Comparison of ENCODE assay signal across 1 cellular context in the genomic region with DNA sequence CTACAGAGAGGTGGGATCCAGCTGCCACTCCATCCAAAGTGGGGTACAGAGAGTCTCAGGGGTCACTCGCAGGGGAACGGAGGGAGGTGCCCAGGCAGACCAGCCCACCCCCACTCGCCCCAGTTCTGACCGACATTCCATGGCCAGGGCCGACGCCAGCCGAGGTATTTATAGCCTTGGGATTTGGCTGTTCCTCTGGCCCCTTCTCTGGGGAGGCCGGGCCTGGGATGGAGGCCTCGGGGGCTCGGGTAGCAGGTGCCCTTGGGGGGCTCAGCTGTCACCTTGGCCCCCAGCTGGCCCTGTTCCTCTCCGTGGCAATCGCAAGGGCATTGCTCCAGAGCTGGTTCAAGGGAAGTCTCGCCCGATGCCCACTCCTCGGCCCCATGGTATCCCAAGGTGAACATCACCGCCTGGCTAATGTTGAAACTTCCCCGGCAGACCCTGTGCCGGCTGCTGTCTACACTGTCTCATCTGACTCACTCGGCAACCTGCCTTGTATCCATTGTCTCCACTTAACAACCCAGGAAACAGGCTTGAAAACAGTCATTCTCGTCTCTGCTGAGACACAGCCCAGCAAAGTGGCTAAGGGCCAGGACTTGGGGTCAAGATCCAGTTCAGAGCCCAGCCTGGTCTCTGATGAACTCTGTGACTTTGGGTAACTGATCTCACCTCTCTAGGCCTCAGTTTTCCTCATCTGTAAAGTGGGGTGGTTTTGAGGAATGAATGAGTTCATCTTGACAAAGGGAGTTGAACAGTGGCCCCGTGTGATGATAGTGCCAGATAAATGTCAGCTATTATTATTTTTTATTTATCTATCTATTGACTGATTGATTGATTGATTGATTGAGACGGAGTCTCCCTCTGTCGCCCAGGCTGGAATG.
TF ChIP-seq lines count a peak whose summit lies in the region.

No MANE protein-coding gene starts in this region.

TF ChIP-seq in HepG2, 621 proteins besides CTCF, POLR2A, EP300 and RAD21:
- TF ChIP-seq ZMYM3 (CRISPR knock-in tag; IDR thresholded peaks at IDR 0.05) (0 out of 2 replicates have a peak, but pooled peaks have one; percentile 36), ZNF292 (CRISPR knock-in tag; IDR thresholded peaks at IDR 0.05; ENCODE audit: borderline replicate concordance, low read depth) (no peak), RBFOX2 (IDR thresholded peaks at IDR 0.05; ENCODE audit: low read depth, low read length) (0 out of 2 replicates have a peak, but pooled peaks have one; percentile 26), ZNF737 (CRISPR knock-in tag; IDR thresholded peaks at IDR 0.05; ENCODE audit: borderline replicate concordance) (no peak), ZNF629 (CRISPR knock-in tag; conservative IDR thresholded peaks at IDR 0.05) (peak; percentile 91), AGO2 (optimal IDR thresholded peaks at IDR 0.05; ENCODE audit: low read depth, low read length) (peak; percentile 17), RXRB (CRISPR knock-in tag; IDR thresholded peaks at IDR 0.05; ENCODE audit: borderline replicate concordance) (no peak), ZNF235 (CRISPR knock-in tag; IDR thresholded peaks at IDR 0.05; ENCODE audit: borderline replicate concordance) (no peak), NR2F1 (CRISPR knock-in tag; IDR thresholded peaks at IDR 0.05) (no peak), POLR2G (IDR thresholded peaks at IDR 0.05; ENCODE audit: low read depth, low read length) (no peak), ZNF484 (CRISPR knock-in tag; IDR thresholded peaks at IDR 0.05; ENCODE audit: borderline replicate concordance, low read depth) (no peak), SIX4 (CRISPR knock-in tag; IDR thresholded peaks at IDR 0.05) (no peak), NFE2L1 (CRISPR knock-in tag; IDR thresholded peaks at IDR 0.05; ENCODE audit: borderline replicate concordance) (no peak), HCFC1 (IDR thresholded peaks at IDR 0.05; ENCODE audit: low read depth, low read length) (no peak), ZNF496 (CRISPR knock-in tag; IDR thresholded peaks at IDR 0.05; ENCODE audit: insufficient replicate concordance) (no peak), ZNF678 (CRISPR knock-in tag; IDR thresholded peaks at IDR 0.05) (no peak), SP2 (CRISPR knock-in tag; IDR thresholded peaks at IDR 0.05) (no peak), ZNF746 (CRISPR knock-in tag; IDR thresholded peaks at IDR 0.05) (no peak), ZNF75D (CRISPR knock-in tag; IDR thresholded peaks at IDR 0.05; ENCODE audit: borderline replicate concordance) (no peak), ZMYM2 (CRISPR knock-in tag; IDR thresholded peaks at IDR 0.05) (no peak), MYNN (CRISPR knock-in tag; IDR thresholded peaks at IDR 0.05; ENCODE audit: low read depth) (no peak), ARNT (IDR thresholded peaks at IDR 0.05) (no peak), NFYC (CRISPR knock-in tag; IDR thresholded peaks at IDR 0.05) (no peak), ZKSCAN1 (IDR thresholded peaks at IDR 0.05; ENCODE audit: low read length) (no peak), MXD4 (CRISPR knock-in tag; IDR thresholded peaks at IDR 0.05) (no peak), MEIS2 (CRISPR knock-in tag; IDR thresholded peaks at IDR 0.05) (no peak), ZNF562 (CRISPR knock-in tag; IDR thresholded peaks at IDR 0.05; ENCODE audit: borderline replicate concordance) (no peak), ZNF766 (CRISPR knock-in tag; IDR thresholded peaks at IDR 0.05; ENCODE audit: borderline replicate concordance) (no peak)
- TF ChIP-seq, protein P1, sequence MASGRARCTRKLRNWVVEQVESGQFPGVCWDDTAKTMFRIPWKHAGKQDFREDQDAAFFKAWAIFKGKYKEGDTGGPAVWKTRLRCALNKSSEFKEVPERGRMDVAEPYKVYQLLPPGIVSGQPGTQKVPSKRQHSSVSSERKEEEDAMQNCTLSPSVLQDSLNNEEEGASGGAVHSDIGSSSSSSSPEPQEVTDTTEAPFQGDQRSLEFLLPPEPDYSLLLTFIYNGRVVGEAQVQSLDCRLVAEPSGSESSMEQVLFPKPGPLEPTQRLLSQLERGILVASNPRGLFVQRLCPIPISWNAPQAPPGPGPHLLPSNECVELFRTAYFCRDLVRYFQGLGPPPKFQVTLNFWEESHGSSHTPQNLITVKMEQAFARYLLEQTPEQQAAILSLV (CRISPR knock-in tag; IDR thresholded peaks at IDR 0.05; ENCODE audit: borderline replicate concordance), result no peak
- TF ChIP-seq, protein P2, sequence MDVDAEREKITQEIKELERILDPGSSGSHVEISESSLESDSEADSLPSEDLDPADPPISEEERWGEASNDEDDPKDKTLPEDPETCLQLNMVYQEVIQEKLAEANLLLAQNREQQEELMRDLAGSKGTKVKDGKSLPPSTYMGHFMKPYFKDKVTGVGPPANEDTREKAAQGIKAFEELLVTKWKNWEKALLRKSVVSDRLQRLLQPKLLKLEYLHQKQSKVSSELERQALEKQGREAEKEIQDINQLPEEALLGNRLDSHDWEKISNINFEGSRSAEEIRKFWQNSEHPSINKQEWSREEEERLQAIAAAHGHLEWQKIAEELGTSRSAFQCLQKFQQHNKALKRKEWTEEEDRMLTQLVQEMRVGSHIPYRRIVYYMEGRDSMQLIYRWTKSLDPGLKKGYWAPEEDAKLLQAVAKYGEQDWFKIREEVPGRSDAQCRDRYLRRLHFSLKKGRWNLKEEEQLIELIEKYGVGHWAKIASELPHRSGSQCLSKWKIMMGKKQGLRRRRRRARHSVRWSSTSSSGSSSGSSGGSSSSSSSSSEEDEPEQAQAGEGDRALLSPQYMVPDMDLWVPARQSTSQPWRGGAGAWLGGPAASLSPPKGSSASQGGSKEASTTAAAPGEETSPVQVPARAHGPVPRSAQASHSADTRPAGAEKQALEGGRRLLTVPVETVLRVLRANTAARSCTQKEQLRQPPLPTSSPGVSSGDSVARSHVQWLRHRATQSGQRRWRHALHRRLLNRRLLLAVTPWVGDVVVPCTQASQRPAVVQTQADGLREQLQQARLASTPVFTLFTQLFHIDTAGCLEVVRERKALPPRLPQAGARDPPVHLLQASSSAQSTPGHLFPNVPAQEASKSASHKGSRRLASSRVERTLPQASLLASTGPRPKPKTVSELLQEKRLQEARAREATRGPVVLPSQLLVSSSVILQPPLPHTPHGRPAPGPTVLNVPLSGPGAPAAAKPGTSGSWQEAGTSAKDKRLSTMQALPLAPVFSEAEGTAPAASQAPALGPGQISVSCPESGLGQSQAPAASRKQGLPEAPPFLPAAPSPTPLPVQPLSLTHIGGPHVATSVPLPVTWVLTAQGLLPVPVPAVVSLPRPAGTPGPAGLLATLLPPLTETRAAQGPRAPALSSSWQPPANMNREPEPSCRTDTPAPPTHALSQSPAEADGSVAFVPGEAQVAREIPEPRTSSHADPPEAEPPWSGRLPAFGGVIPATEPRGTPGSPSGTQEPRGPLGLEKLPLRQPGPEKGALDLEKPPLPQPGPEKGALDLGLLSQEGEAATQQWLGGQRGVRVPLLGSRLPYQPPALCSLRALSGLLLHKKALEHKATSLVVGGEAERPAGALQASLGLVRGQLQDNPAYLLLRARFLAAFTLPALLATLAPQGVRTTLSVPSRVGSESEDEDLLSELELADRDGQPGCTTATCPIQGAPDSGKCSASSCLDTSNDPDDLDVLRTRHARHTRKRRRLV (CRISPR knock-in tag; IDR thresholded peaks at IDR 0.05), result no peak
- TF ChIP-seq, protein P3, sequence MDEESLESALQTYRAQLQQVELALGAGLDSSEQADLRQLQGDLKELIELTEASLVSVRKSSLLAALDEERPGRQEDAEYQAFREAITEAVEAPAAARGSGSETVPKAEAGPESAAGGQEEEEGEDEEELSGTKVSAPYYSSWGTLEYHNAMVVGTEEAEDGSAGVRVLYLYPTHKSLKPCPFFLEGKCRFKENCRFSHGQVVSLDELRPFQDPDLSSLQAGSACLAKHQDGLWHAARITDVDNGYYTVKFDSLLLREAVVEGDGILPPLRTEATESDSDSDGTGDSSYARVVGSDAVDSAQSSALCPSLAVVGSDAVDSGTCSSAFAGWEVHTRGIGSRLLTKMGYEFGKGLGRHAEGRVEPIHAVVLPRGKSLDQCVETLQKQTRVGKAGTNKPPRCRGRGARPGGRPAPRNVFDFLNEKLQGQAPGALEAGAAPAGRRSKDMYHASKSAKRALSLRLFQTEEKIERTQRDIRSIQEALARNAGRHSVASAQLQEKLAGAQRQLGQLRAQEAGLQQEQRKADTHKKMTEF (CRISPR knock-in tag; IDR thresholded peaks at IDR 0.05), result no peak
- TF ChIP-seq, protein P4, sequence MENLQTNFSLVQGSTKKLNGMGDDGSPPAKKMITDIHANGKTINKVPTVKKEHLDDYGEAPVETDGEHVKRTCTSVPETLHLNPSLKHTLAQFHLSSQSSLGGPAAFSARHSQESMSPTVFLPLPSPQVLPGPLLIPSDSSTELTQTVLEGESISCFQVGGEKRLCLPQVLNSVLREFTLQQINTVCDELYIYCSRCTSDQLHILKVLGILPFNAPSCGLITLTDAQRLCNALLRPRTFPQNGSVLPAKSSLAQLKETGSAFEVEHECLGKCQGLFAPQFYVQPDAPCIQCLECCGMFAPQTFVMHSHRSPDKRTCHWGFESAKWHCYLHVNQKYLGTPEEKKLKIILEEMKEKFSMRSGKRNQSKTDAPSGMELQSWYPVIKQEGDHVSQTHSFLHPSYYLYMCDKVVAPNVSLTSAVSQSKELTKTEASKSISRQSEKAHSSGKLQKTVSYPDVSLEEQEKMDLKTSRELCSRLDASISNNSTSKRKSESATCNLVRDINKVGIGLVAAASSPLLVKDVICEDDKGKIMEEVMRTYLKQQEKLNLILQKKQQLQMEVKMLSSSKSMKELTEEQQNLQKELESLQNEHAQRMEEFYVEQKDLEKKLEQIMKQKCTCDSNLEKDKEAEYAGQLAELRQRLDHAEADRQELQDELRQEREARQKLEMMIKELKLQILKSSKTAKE (CRISPR knock-in tag; IDR thresholded peaks at IDR 0.05; ENCODE audit: borderline replicate concordance), result no peak
